38 cellular contexts compared by ENCODE assay signal in the genomic region with DNA sequence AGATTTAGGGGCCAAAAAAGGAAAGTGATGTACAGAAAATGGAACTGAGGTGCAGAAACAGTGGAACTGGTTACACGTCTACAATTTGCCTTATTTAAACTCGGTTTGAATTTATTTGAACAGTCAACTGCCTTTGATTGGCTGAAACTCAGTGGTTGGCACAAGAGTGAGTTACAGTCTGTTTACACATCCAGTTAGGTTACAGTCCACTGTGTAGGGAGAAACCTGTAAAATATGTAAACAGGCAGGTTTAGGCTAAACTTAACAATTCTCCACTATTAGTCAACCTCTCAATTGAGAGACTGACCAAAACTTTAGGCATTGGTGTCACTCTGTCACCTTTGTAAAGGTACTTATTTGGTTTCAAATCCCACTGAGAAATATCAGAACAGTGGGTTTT. TPM values are rescaled to one million over a fixed set of nuclear protein-coding genes. Genes with fewer than 3 reads are reported as not detected.
"Had no signal": no experiment of that assay in that cellular context is flagged by ENCODE, and none has a peak within 500 bp of the region (broad histone marks: within the 10 kb centered on the region; RNA-seq: fewer than 3 reads in every experiment).

No MANE protein-coding gene starts in this region.

- H3K4me3 ChIP-seq: ascending aorta, cardiac muscle cell had no signal

- H3K9me3 ChIP-seq: ascending aorta had no signal

- H3K36me3 Mint-ChIP-seq: activated CD4-positive, alpha-beta memory T cell treated with anti-CD3 and anti-CD28 coated beads for 36 hours; activated naive CD4-positive, alpha-beta T cell treated with anti-CD3 and anti-CD28 coated beads, Interleukin-2, amount 10 ng/mL, durations not matched to agents 7 days and 5 days; activated naive CD4-positive, alpha-beta T cell treated with anti-CD3 and anti-CD28 coated beads, Interleukin-2, amount 50 U/mL, for 24 hours; activated naive CD8-positive, alpha-beta T cell; activated naive CD8-positive, alpha-beta T cell treated with anti-CD3 and anti-CD28 coated beads, Interleukin-2, amount 10 ng/mL, durations not matched to agents 7 days and 5 days; brain had no signal

- H3K4me3 Mint-ChIP-seq: activated B cell treated with CpG ODN at 0.5 μM for 24 hours; activated CD4-positive, alpha-beta memory T cell treated with anti-CD3 and anti-CD28 coated beads for 36 hours; activated CD4-positive, alpha-beta T cell treated with anti-CD3 and anti-CD28 coated beads, Interleukin-2, amount 10 ng/mL, durations not matched to agents 24 days and 14 days; activated CD8-positive, alpha-beta T cell treated with anti-CD3 and anti-CD28 coated beads for 36 hours; activated naive CD4-positive, alpha-beta T cell treated with anti-CD3 and anti-CD28 coated beads, Interleukin-2, amount 10 ng/mL, durations not matched to agents 7 days and 5 days; activated naive CD4-positive, alpha-beta T cell treated with anti-CD3 and anti-CD28 coated beads, Interleukin-2, amount 50 U/mL, for 24 hours; activated naive CD8-positive, alpha-beta T cell; activated naive CD8-positive, alpha-beta T cell treated with anti-CD3 and anti-CD28 coated beads, Interleukin-2, amount 10 ng/mL, durations not matched to agents 7 days and 5 days; activated naive CD8-positive, alpha-beta T cell treated with anti-CD3 and anti-CD28 coated beads, Interleukin-2, amount 50 U/mL, for 24 hours; activated T-cell treated with anti-CD3 and anti-CD28 coated beads, Interleukin-2, amount 50 U/mL, for 4 hours; activated T-cell treated with anti-CD3 and anti-CD28 coated beads, Interleukin-2, amount 50 U/mL, for 72 hours; activated T-helper 1 cell treated with anti-CD3 and anti-CD28 coated beads, Interleukin-12 subunit alpha, Interleukin-12 subunit beta, Interleukin-2, Interleukin-4 antibody, amounts not matched to agents 30 ng/mL and 10 ng/mL and 1 ng/mL, durations not matched to agents 14 hours and 24 hours and 36 hours; activated T-helper 17 cell treated with anti-CD3 and anti-CD28 coated beads, Interleukin-2, amount 50 U/mL, for 72 hours; brain; T-helper 1 cell treated with Interleukin-12 subunit alpha and Interleukin-12 subunit beta and Interleukin-4 antibody, amounts not matched to agents 30 μg/mL and 1 μg/mL, for 36 hours; T-helper 2 cell treated with Interferon-gamma antibody and Interleukin-4, amounts not matched to agents 5 μg/mL and 100 μg/mL, for 36 hours had no signal

- H3K27me3 Mint-ChIP-seq: activated B cell treated with CpG ODN at 0.5 μM for 24 hours; activated CD4-positive, alpha-beta memory T cell treated with anti-CD3 and anti-CD28 coated beads for 36 hours; activated CD4-positive, alpha-beta T cell treated with anti-CD3 and anti-CD28 coated beads, Interleukin-2, amount 10 ng/mL, durations not matched to agents 24 days and 14 days; activated CD8-positive, alpha-beta T cell treated with anti-CD3 and anti-CD28 coated beads for 36 hours; activated naive CD4-positive, alpha-beta T cell treated with anti-CD3 and anti-CD28 coated beads, Interleukin-2, amount 10 ng/mL, durations not matched to agents 7 days and 5 days; activated T-helper 17 cell treated with anti-CD3 and anti-CD28 coated beads, Interleukin-2, amount 50 U/mL, for 72 hours had no signal

- H3K27ac ChIP-seq: ascending aorta, cardiac muscle cell, VCaP had no signal

- H3K27me3 ChIP-seq: ascending aorta, cardiac muscle cell had no signal

- FAIRE-seq: bronchial epithelial cell, TTC549 had no signal

- DNase-seq: activated B cell treated with CpG ODN at 0.5 μM for 24 hours; activated CD4-positive, alpha-beta memory T cell treated with anti-CD3 and anti-CD28 coated beads for 36 hours; activated CD4-positive, alpha-beta T cell treated with anti-CD3 and anti-CD28 coated beads for 4 hours; activated CD4-positive, alpha-beta T cell treated with anti-CD3 and anti-CD28 coated beads, Interleukin-2, amount 10 ng/mL, durations not matched to agents 24 days and 14 days; activated CD4-positive, alpha-beta T cell treated with anti-CD3 and anti-CD28 coated beads, Interleukin-2, amount 50 U/mL, for 1 hour; activated CD4-positive, alpha-beta T cell treated with anti-CD3 and anti-CD28 coated beads, Interleukin-2, amount 50 U/mL, for 4 hours; activated CD4-positive, CD25-positive, alpha-beta regulatory T cell treated with anti-CD3 and anti-CD28 coated beads, Interleukin-2, amount 50 U/mL, for 72 hours; activated CD8-positive, alpha-beta memory T cell treated with anti-CD3 and anti-CD28 coated beads, Interleukin-2, amount 50 U/mL, for 4 hours; activated CD8-positive, alpha-beta T cell treated with anti-CD3 and anti-CD28 coated beads for 36 hours; activated effector memory CD4-positive, alpha-beta T cell treated with anti-CD3 and anti-CD28 coated beads, Interleukin-2, amount 50 U/mL, for 16 hours; activated gamma-delta T cell treated with Interleukin-2 at 50 U/mL for 16 hours; activated naive CD4-positive, alpha-beta T cell treated with anti-CD3 and anti-CD28 coated beads, Interleukin-2, amount 10 ng/mL, durations not matched to agents 7 days and 5 days; activated naive CD4-positive, alpha-beta T cell treated with Interleukin-2 at 50 U/mL for 16 hours; activated naive CD8-positive, alpha-beta T cell treated with anti-CD3 and anti-CD28 coated beads, Interleukin-2, amount 10 ng/mL, durations not matched to agents 7 days and 5 days; activated naive CD8-positive, alpha-beta T cell treated with anti-CD3 and anti-CD28 coated beads, Interleukin-2, amount 50 U/mL, for 24 hours; activated T-cell treated with anti-CD3 and anti-CD28 coated beads for 4 hours; activated T-cell treated with anti-CD3 and anti-CD28 coated beads, Interleukin-2, amount 50 U/mL, for 1 hour; activated T-cell treated with anti-CD3 and anti-CD28 coated beads, Interleukin-2, amount 50 U/mL, for 4 hours; activated T-cell treated with anti-CD3 and anti-CD28 coated beads, Interleukin-2, amount 50 U/mL, for 72 hours; amygdala; anterior cingulate cortex; central memory CD4-positive, alpha-beta T cell; T-helper 1 cell; T-helper 2 cell; T-helper 9 cell had no signal

- H3K36me3 ChIP-seq: ascending aorta, cardiac muscle cell had no signal

- H3K9me3 Mint-ChIP-seq: activated CD8-positive, alpha-beta T cell treated with anti-CD3 and anti-CD28 coated beads for 36 hours; activated T-helper 1 cell treated with anti-CD3 and anti-CD28 coated beads, Interleukin-12 subunit alpha, Interleukin-12 subunit beta, Interleukin-2, Interleukin-4 antibody, amounts not matched to agents 30 ng/mL and 10 ng/mL and 1 ng/mL, durations not matched to agents 14 hours and 24 hours and 36 hours; T-helper 1 cell treated with Interleukin-12 subunit alpha and Interleukin-12 subunit beta and Interleukin-4 antibody, amounts not matched to agents 30 μg/mL and 1 μg/mL, for 36 hours; T-helper 2 cell treated with Interferon-gamma antibody and Interleukin-4, amounts not matched to agents 5 μg/mL and 100 μg/mL, for 36 hours had no signal

- H3K27ac Mint-ChIP-seq: activated B cell treated with CpG ODN at 0.5 μM for 24 hours; activated CD4-positive, alpha-beta memory T cell treated with anti-CD3 and anti-CD28 coated beads for 36 hours; activated CD4-positive, alpha-beta T cell treated with anti-CD3 and anti-CD28 coated beads, Interleukin-2, amount 10 ng/mL, durations not matched to agents 24 days and 14 days; activated CD8-positive, alpha-beta T cell treated with anti-CD3 and anti-CD28 coated beads for 36 hours; activated naive CD4-positive, alpha-beta T cell treated with anti-CD3 and anti-CD28 coated beads, Interleukin-2, amount 10 ng/mL, durations not matched to agents 7 days and 5 days; activated naive CD4-positive, alpha-beta T cell treated with anti-CD3 and anti-CD28 coated beads, Interleukin-2, amount 50 U/mL, for 24 hours; activated naive CD8-positive, alpha-beta T cell; activated naive CD8-positive, alpha-beta T cell treated with anti-CD3 and anti-CD28 coated beads, Interleukin-2, amount 10 ng/mL, durations not matched to agents 7 days and 5 days; activated naive CD8-positive, alpha-beta T cell treated with anti-CD3 and anti-CD28 coated beads, Interleukin-2, amount 50 U/mL, for 24 hours; activated T-cell treated with anti-CD3 and anti-CD28 coated beads, Interleukin-2, amount 50 U/mL, for 72 hours; activated T-helper 1 cell treated with anti-CD3 and anti-CD28 coated beads, Interleukin-12 subunit alpha, Interleukin-12 subunit beta, Interleukin-2, Interleukin-4 antibody, amounts not matched to agents 30 ng/mL and 10 ng/mL and 1 ng/mL, durations not matched to agents 14 hours and 24 hours and 36 hours; activated T-helper 17 cell treated with anti-CD3 and anti-CD28 coated beads, Interleukin-2, amount 50 U/mL, for 72 hours; brain; T-helper 1 cell treated with Interleukin-12 subunit alpha and Interleukin-12 subunit beta and Interleukin-4 antibody, amounts not matched to agents 30 μg/mL and 1 μg/mL, for 36 hours; T-helper 2 cell treated with Interferon-gamma antibody and Interleukin-4, amounts not matched to agents 5 μg/mL and 100 μg/mL, for 36 hours had no signal

- ATAC-seq: activated CD8-positive, alpha-beta T cell treated with anti-CD3 and anti-CD28 coated beads for 36 hours; activated naive CD8-positive, alpha-beta T cell treated with anti-CD3 and anti-CD28 coated beads, Interleukin-2, amount 50 U/mL, for 24 hours; activated T-cell treated with anti-CD3 and anti-CD28 coated beads, Interleukin-2, amount 50 U/mL, for 4 hours; activated T-cell treated with anti-CD3 and anti-CD28 coated beads, Interleukin-2, amount 50 U/mL, for 72 hours; activated T-helper 17 cell treated with anti-CD3 and anti-CD28 coated beads, Interleukin-2, amount 50 U/mL, for 72 hours had no signal

- H3K4me1 ChIP-seq: ascending aorta had no signal

- H3K4me1 Mint-ChIP-seq: activated B cell treated with CpG ODN at 0.5 μM for 24 hours; activated CD4-positive, alpha-beta T cell treated with anti-CD3 and anti-CD28 coated beads, Interleukin-2, amount 10 ng/mL, durations not matched to agents 24 days and 14 days; activated naive CD4-positive, alpha-beta T cell treated with anti-CD3 and anti-CD28 coated beads, Interleukin-2, amount 10 ng/mL, durations not matched to agents 7 days and 5 days; activated naive CD4-positive, alpha-beta T cell treated with anti-CD3 and anti-CD28 coated beads, Interleukin-2, amount 50 U/mL, for 24 hours; activated naive CD8-positive, alpha-beta T cell treated with anti-CD3 and anti-CD28 coated beads, Interleukin-2, amount 10 ng/mL, durations not matched to agents 7 days and 5 days; activated naive CD8-positive, alpha-beta T cell treated with anti-CD3 and anti-CD28 coated beads, Interleukin-2, amount 50 U/mL, for 24 hours; activated T-helper 17 cell treated with anti-CD3 and anti-CD28 coated beads, Interleukin-2, amount 50 U/mL, for 72 hours; brain had no signal

RNA-seq across cellular contexts. Expression of a gene that starts 40.3 kb away (rescaled TPM):
- total RNA-seq: activated B cell treated with CpG ODN at 0.5 μM for 24 hours; activated CD4-positive, alpha-beta memory T cell treated with anti-CD3 and anti-CD28 coated beads for 36 hours; activated CD4-positive, alpha-beta T cell treated with anti-CD3 and anti-CD28 coated beads, Interleukin-2, amount 10 ng/mL, durations not matched to agents 24 days and 14 days; activated CD8-positive, alpha-beta memory T cell treated with anti-CD3 and anti-CD28 coated beads for 36 hours; activated CD8-positive, alpha-beta T cell treated with anti-CD3 and anti-CD28 coated beads for 36 hours; activated naive CD8-positive, alpha-beta T cell treated with anti-CD3 and anti-CD28 coated beads, Interleukin-2, amount 10 ng/mL, durations not matched to agents 7 days and 5 days; activated T-cell treated with anti-CD3 and anti-CD28 coated beads, Interleukin-2, amount 50 U/mL, for 72 hours; activated T-helper 1 cell treated with anti-CD3 and anti-CD28 coated beads, Interleukin-12 subunit alpha, Interleukin-12 subunit beta, Interleukin-2, Interleukin-4 antibody, amounts not matched to agents 30 ng/mL and 10 ng/mL and 1 ng/mL, durations not matched to agents 14 hours and 24 hours and 36 hours; activated T-helper 17 cell treated with anti-CD3 and anti-CD28 coated beads, Interleukin-2, amount 50 U/mL, for 72 hours; bronchial epithelial cell had no signal
